ENCODE assay signal across 18 cellular contexts in the genomic region with DNA sequence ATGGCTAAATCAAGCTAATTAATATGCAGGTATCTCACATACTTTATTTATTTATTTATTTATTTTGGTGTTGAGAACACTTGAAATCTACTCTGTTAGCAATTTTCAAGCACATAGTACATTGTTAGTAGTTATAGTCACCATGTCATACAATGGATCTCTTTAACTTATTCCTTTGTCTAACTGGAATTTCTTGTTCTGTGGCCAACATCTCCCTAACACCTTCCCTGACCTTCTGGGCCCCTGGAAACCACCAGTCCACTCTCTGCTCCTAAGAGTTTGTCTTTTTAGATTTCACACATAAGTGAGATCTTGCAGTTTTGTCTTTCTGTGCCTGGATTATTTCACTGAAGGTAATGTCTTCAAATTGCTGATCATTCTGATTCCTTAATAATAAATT.
"Had no signal": no experiment of that assay in that cellular context is flagged by ENCODE, and none has a peak within 500 bp of the region (broad histone marks: within the 10 kb centered on the region; RNA-seq: fewer than 3 reads in every experiment).

No MANE protein-coding gene starts in this region.

- H3K9me3 ChIP-seq: gastrocnemius medialis, heart left ventricle, ovary had no signal

- ATAC-seq: activated CD8-positive, alpha-beta T cell treated with anti-CD3 and anti-CD28 coated beads, Interleukin-2, amount 10 ng/mL, durations not matched to agents 7 days and 5 days; gastrocnemius medialis; heart left ventricle; left ventricle myocardium superior; naive thymus-derived CD8-positive, alpha-beta T cell; sciatic nerve; stimulated activated memory B cell treated with anti-CD40 and anti-IgM and Interleukin-4, amounts not matched to agents 10 μg/mL and 1 μg/mL and 100 μg/mL, for 72 hours had no signal

- H3K4me3 ChIP-seq: coronary artery, gastrocnemius medialis, heart left ventricle, ovary had no signal

- H3K4me1 Mint-ChIP-seq: activated CD4-positive, alpha-beta T cell treated with anti-CD3 and anti-CD28 coated beads, Interleukin-2, amount 10 ng/mL, durations not matched to agents 24 days and 14 days; naive thymus-derived CD8-positive, alpha-beta T cell; stimulated activated memory B cell treated with anti-CD40 and anti-IgM and Interleukin-4, amounts not matched to agents 10 μg/mL and 1 μg/mL and 100 μg/mL, for 72 hours had no signal

- H3K36me3 ChIP-seq: gastrocnemius medialis, ovary had no signal

- H3K4me1 ChIP-seq: gastrocnemius medialis had no signal

- H3K27me3 Mint-ChIP-seq: activated CD4-positive, alpha-beta T cell treated with anti-CD3 and anti-CD28 coated beads, Interleukin-2, amount 10 ng/mL, durations not matched to agents 24 days and 14 days; activated T-cell treated with anti-CD3 and anti-CD28 coated beads, Interleukin-2, amount 50 U/mL, for 24 hours; naive thymus-derived CD8-positive, alpha-beta T cell; stimulated activated memory B cell treated with anti-CD40 and anti-IgM and Interleukin-4, amounts not matched to agents 10 μg/mL and 1 μg/mL and 100 μg/mL, for 72 hours had no signal

- H3K4me3 Mint-ChIP-seq: activated CD4-positive, alpha-beta T cell treated with anti-CD3 and anti-CD28 coated beads, Interleukin-2, amount 10 ng/mL, durations not matched to agents 24 days and 14 days; activated CD8-positive, alpha-beta T cell treated with anti-CD3 and anti-CD28 coated beads, Interleukin-2, amount 10 ng/mL, durations not matched to agents 7 days and 5 days; activated naive CD4-positive, alpha-beta T cell treated with anti-CD3 and anti-CD28 coated beads for 36 hours; activated T-cell treated with anti-CD3 and anti-CD28 coated beads, Interleukin-2, amount 50 U/mL, for 24 hours; naive thymus-derived CD8-positive, alpha-beta T cell; stimulated activated memory B cell treated with anti-CD40 and anti-IgM and Interleukin-4, amounts not matched to agents 10 μg/mL and 1 μg/mL and 100 μg/mL, for 72 hours had no signal

- DNase-seq: activated CD4-positive, alpha-beta T cell treated with anti-CD3 and anti-CD28 coated beads, Interleukin-2, amount 10 ng/mL, durations not matched to agents 24 days and 14 days; activated CD4-positive, CD25-positive, alpha-beta regulatory T cell; activated CD8-positive, alpha-beta T cell treated with anti-CD3 and anti-CD28 coated beads, Interleukin-2, amount 10 ng/mL, durations not matched to agents 7 days and 5 days; activated naive CD4-positive, alpha-beta T cell treated with anti-CD3 and anti-CD28 coated beads for 36 hours; activated T-cell treated with anti-CD3 and anti-CD28 coated beads, Interleukin-2, amount 50 U/mL, for 24 hours; erythroblast; gastrocnemius medialis; heart left ventricle; left ventricle myocardium superior; mesendoderm; naive thymus-derived CD8-positive, alpha-beta T cell; ovary; stimulated activated CD4-positive, alpha-beta T cell treated with anti-CD3 and anti-CD28 coated beads, Interleukin-4, amount 100 ng/mL, for 4 hours; T-helper 1 cell; T-helper 9 cell had no signal

- H3K36me3 Mint-ChIP-seq: naive thymus-derived CD8-positive, alpha-beta T cell; stimulated activated memory B cell treated with anti-CD40 and anti-IgM and Interleukin-4, amounts not matched to agents 10 μg/mL and 1 μg/mL and 100 μg/mL, for 72 hours had no signal

- H3K27me3 ChIP-seq: gastrocnemius medialis, heart left ventricle, ovary had no signal

- H3K9me3 Mint-ChIP-seq: activated CD4-positive, alpha-beta T cell treated with anti-CD3 and anti-CD28 coated beads, Interleukin-2, amount 10 ng/mL, durations not matched to agents 24 days and 14 days; stimulated activated memory B cell treated with anti-CD40 and anti-IgM and Interleukin-4, amounts not matched to agents 10 μg/mL and 1 μg/mL and 100 μg/mL, for 72 hours had no signal

- H3K27ac ChIP-seq: coronary artery, gastrocnemius medialis, heart left ventricle, ovary had no signal

- H3K27ac Mint-ChIP-seq: activated CD4-positive, alpha-beta T cell treated with anti-CD3 and anti-CD28 coated beads, Interleukin-2, amount 10 ng/mL, durations not matched to agents 24 days and 14 days; activated CD8-positive, alpha-beta T cell treated with anti-CD3 and anti-CD28 coated beads, Interleukin-2, amount 10 ng/mL, durations not matched to agents 7 days and 5 days; activated naive CD4-positive, alpha-beta T cell treated with anti-CD3 and anti-CD28 coated beads for 36 hours; activated T-cell treated with anti-CD3 and anti-CD28 coated beads, Interleukin-2, amount 50 U/mL, for 24 hours; naive thymus-derived CD8-positive, alpha-beta T cell; stimulated activated memory B cell treated with anti-CD40 and anti-IgM and Interleukin-4, amounts not matched to agents 10 μg/mL and 1 μg/mL and 100 μg/mL, for 72 hours had no signal
